Comparison of ENCODE assay signal across 4 cellular contexts in genomic region chr2:204333861-204334260, GRCh38.
"Had no signal": no experiment of that assay in that cellular context is flagged by ENCODE, and none has a peak within 500 bp of the region (broad histone marks: within the 10 kb centered on the region; RNA-seq: fewer than 3 reads in every experiment).

No MANE protein-coding gene starts in this region.

- H2AFZ ChIP-seq: GM23338 had no signal

- H3K4me3 ChIP-seq: GM23338 had no signal

- H3K4me2 ChIP-seq: GM23338 had no signal

- ATAC-seq: GM23338 had no signal

- DNase-seq: H9, HCEC 1CT, KBM-7 had no signal
